In the genomic region with DNA sequence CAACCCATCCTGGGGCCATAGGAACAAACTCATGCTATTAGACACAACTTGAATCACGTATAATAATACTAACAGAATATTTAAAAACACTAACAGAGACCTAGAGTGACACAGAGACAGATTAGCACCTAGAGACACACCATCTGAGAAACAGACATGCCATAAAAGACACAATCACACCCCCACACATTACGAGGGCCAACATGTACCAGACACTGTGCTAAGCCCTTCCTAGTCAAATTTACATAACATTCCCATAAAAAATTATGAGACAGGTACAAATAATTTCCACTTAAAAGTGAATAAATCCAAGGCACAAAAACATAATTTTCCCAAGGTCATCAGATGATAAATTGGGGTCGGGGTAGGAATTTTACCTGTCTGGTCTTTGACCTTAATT, we compare ENCODE assay signal across 26 cellular contexts.
"Had no signal": no experiment of that assay in that cellular context is flagged by ENCODE, and none has a peak within 500 bp of the region (broad histone marks: within the 10 kb centered on the region; RNA-seq: fewer than 3 reads in every experiment).

No MANE protein-coding gene starts in this region.

- ATAC-seq: stimulated activated effector memory CD8-positive, alpha-beta T cell treated with anti-CD3 and anti-CD28 coated beads, Interleukin-12 subunit alpha, Interleukin-12 subunit beta, amount 100 ng/mL, for 72 hours; stimulated activated memory B cell treated with anti-CD40 and anti-IgM and Interleukin-4, amounts not matched to agents 10 μg/mL and 1 μg/mL and 100 μg/mL, for 72 hours; stimulated activated naive B cell treated with anti-CD40 and anti-IgM and Interleukin-4, amounts not matched to agents 10 μg/mL and 1 μg/mL and 100 μg/mL, for 72 hours; stimulated activated naive CD8-positive, alpha-beta T cell treated with anti-CD3 and anti-CD28 coated beads, Interleukin-15, amount 100 ng/mL, for 72 hours; stimulated activated naive CD8-positive, alpha-beta T cell treated with anti-CD3 and anti-CD28 coated beads, Interleukin-15, Interleukin-2, amounts not matched to agents 100 U/mL and 50 U/mL, for 24 hours; upper lobe of right lung had no signal

- H3K4me3 ChIP-seq: stomach, suprapubic skin, testis, thoracic aorta, thyroid gland, tibial artery, tibial nerve, transverse colon, upper lobe of left lung, upper lobe of right lung, uterus, vagina had no signal

- DNase-seq: stimulated activated CD4-positive, alpha-beta T cell treated with anti-CD3 and anti-CD28 coated beads, Interleukin-2, amount 100 ng/mL, for 48 hours; stimulated activated CD4-positive, alpha-beta T cell treated with anti-CD3 and anti-CD28 coated beads, Interleukin-4, amount 100 ng/mL, for 1 hour; stimulated activated CD4-positive, alpha-beta T cell treated with anti-CD3 and anti-CD28 coated beads, Interleukin-4, amount 100 ng/mL, for 24 hours; stimulated activated CD4-positive, alpha-beta T cell treated with anti-CD3 and anti-CD28 coated beads, Interleukin-4, amount 100 ng/mL, for 4 hours; stimulated activated CD8-positive, alpha-beta memory T cell treated with anti-CD3 and anti-CD28 coated beads, Interleukin-4, amount 100 ng/mL, for 48 hours; stimulated activated naive B cell treated with anti-CD40 and anti-IgM and Interleukin-4, amounts not matched to agents 10 μg/mL and 1 μg/mL and 100 μg/mL, for 72 hours; stimulated activated naive CD4-positive, alpha-beta T cell; stimulated activated naive CD4-positive, alpha-beta T cell treated with Interleukin-2 at 50 U/mL for 16 hours; stimulated activated naive CD8-positive, alpha-beta T cell treated with anti-CD3 and anti-CD28 coated beads, Interleukin-15, amount 100 ng/mL, for 72 hours; stimulated activated naive CD8-positive, alpha-beta T cell treated with anti-CD3 and anti-CD28 coated beads, Interleukin-15, Interleukin-2, amounts not matched to agents 100 U/mL and 50 U/mL, for 24 hours; stomach; substantia nigra; testis; thyroid gland; tibial artery; transverse colon; trophoblast cell; upper lobe of left lung; upper lobe of right lung; uterus had no signal

- H3K27ac ChIP-seq: stomach, suprapubic skin, testis, thoracic aorta, thyroid gland, tibial artery, tibial nerve, transverse colon, upper lobe of left lung, upper lobe of right lung, uterus, vagina had no signal
